In the genomic region with DNA sequence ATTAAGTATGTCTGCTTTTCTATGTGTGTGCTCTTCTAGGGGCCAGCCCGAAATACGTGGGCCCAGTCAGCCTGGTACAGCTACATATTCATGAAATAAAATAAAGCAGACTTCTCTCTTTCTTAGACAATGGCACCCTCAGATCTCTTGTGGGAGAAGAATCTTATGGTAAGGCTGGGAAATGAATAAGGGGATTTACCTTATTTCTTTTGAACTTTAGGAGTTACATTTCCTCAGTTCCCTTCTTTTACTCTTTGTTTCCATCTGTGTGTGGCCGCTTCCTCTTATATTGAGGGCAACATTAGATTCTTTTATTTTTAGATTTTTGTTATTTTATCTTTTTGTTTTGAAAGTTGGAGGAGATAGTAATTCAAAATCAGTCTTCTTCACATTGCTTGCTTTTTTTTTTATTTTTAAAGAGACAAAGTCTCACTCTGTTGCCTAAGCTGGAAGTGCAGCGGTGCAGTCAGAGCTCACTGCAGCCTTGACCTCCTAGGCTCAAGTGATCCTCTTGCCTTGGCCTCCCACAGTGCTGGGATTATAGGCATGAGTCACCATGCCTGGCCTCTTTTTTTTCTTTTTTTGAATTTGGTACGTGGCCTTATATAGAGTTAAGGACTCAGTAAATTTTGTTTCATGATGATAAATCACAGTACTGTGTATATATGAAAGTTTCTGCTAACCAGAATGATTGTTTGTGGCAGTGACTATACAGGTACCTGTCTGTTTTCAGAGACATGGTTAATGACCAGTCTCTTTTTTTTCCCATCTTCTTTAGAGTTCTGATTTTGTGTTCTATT, we compare ENCODE assay signal across 14 cellular contexts. TPM values are rescaled to one million over a fixed set of nuclear protein-coding genes. Genes with fewer than 3 reads are reported as not detected.
DNase-seq lines count a peak whose midpoint lies in the region; ATAC-seq, FAIRE-seq and TF ChIP-seq lines count a peak whose summit lies in the region.
"Had no signal": no experiment of that assay in that cellular context is flagged by ENCODE, and none has a peak within 500 bp of the region (broad histone marks: within the 10 kb centered on the region; RNA-seq: fewer than 3 reads in every experiment).

No MANE protein-coding gene starts in this region.

- no peak for TF ChIP-seq CTCF in GM12865 (IDR thresholded peaks at IDR 0.05; ENCODE audit: insufficient read depth, low read depth, low read length, missing control alignments)
- TF ChIP-seq CTCF in GM12878 (IDR thresholded peaks at IDR 0.05 in 2 of 3, conservative IDR thresholded peaks at IDR 0.05 in 1 of 3; ENCODE audit: control insufficient read depth in 2 of 3, extremely low read depth in 1 of 3, insufficient read depth in 1 of 3, low read depth in 3 of 3, low read length in 3 of 3): no peak

- H3K9me3 ChIP-seq in GM12878 (replicated peaks; ENCODE audit: control insufficient read depth, insufficient read depth, low read length): no peaks in the 10 kb centered on the region
- H3K9me3 ChIP-seq: breast epithelium, upper lobe of right lung had no signal

- ATAC-seq in GM12878 (peak; percentile 64), HG02885 (IDR thresholded peaks at IDR 0.05; ENCODE audit: poor library complexity, unreplicated experiment) (no peak)
- ATAC-seq: upper lobe of right lung had no signal

- in situ Hi-C loops in GM12878 (cut with MboI): no loop called here

- POLR2A ChIA-PET in GM12878 (lab: Charles Lee): interaction anchor here (0.6 to 1.7 kb wide), 6 partner anchors 13 to 256 kb away, joined by 3 to 4 read pairs (median 3); no protein-coding TSS in a partner anchor

- H3K27me3 ChIP-seq in GM12878 (replicated peaks in 1 of 2; ENCODE audit: control insufficient read depth in 2 of 2, insufficient read depth in 2 of 2, low read length in 1 of 2): no peaks in the 10 kb centered on the region
- H3K27me3 ChIP-seq: breast epithelium, upper lobe of right lung had no signal

- BruUV-seq in GM12878 (replicated peaks; lab: Mats Ljungman, UMichigan): no TSS peak

- no peak for TF ChIP-seq RAD21 in GM12878 (IDR thresholded peaks at IDR 0.05; ENCODE audit: insufficient read depth, low read depth, low read length)

- peaks cover 26% of the 10 kb centered on the region for H3K79me2 ChIP-seq in GM12878 (ENCODE audit: control insufficient read depth, insufficient read depth, low read length)

- no peak overlapping the region for H3K9ac ChIP-seq in GM12878 (ENCODE audit: control insufficient read depth, insufficient read depth, low read length)

- TF ChIP-seq POLR2A in GM12878 (IDR thresholded peaks at IDR 0.05; ENCODE audit: low read depth, low read length): no peak

- 45% methylated on average over 5 of the region's 5 CpGs for WGBS in GM12878 (ENCODE audit: insufficient coverage, insufficient replicate concordance, low lambda C conversion rate, missing lambda C conversion rate)

- H3K27ac ChIP-seq in GM12878 (ENCODE audit: control insufficient read depth, insufficient read depth): no peak overlapping the region
- H3K27ac ChIP-seq: breast epithelium, upper lobe of right lung had no signal

- H3K4me2 ChIP-seq in GM12878 (ENCODE audit: control insufficient read depth, insufficient read depth): no peak overlapping the region

- intact Hi-C loops in GM12878 (cut with micrococcal nuclease; ENCODE audit: unreplicated experiment): loop anchor here (2.0 kb wide), 1 partner anchor 72 kb away; no protein-coding TSS in a partner anchor

- RAD21 ChIA-PET in GM12878 (lab: Charles Lee; ENCODE audit: unreplicated experiment): interaction anchor here (1.4 to 4.5 kb wide), 6 partner anchors 10 to 69 kb away, joined by 3 to 30 read pairs (median 5); no protein-coding TSS in a partner anchor

- no peak overlapping the region for H2AFZ ChIP-seq in GM12878 (ENCODE audit: control insufficient read depth, low read depth, low read length)

- no peak for FAIRE-seq in GM12878 (lab: Jason Lieb, UNC)

- TF ChIP-seq EP300 in GM12878 (IDR thresholded peaks at IDR 0.05; ENCODE audit: borderline replicate concordance in 1 of 2, control insufficient read depth in 1 of 2, low read depth in 2 of 2, low read length in 2 of 2): no peak

- DNase-seq in GM12865 (ENCODE audit: low read depth): peak; percentile 11
- peak; percentile 58 for DNase-seq in LHCN-M2 (ENCODE audit: low read depth)
- DNase-seq in GM12878 (ENCODE audit: low read depth, low spot score): no peak
- peak; percentile 53 for DNase-seq in renal cortical epithelial cell (ENCODE audit: low read depth)
- no peak for DNase-seq in T-helper 1 cell
- DNase-seq in NCI-H1092 treated with DMSO at 0.1 percent for 48 hours (lab: John Stamatoyannopoulos, UW): no peak
- DNase-seq in NCI-H1105 treated with DMSO at 0.1 percent for 48 hours (lab: John Stamatoyannopoulos, UW): no peak
- DNase-seq: activated CD8-positive, alpha-beta memory T cell treated with anti-CD3 and anti-CD28 coated beads, Interleukin-2, amount 50 U/mL, for 4 hours; left cardiac atrium; NCI-H524 treated with DMSO at 0.1 percent for 48 hours; T-helper 17 cell; upper lobe of right lung had no signal

- CTCF ChIA-PET in GM12878 (lab: Yijun Ruan, JAX): interaction anchor here (1.4 to 3.1 kb wide), 9 partner anchors 7 to 70 kb away, joined by 4 to 14 read pairs (median 8); no protein-coding TSS in a partner anchor

- no peaks in the 10 kb centered on the region for H3K36me3 ChIP-seq in GM12878 (ENCODE audit: control insufficient read depth in 2 of 2, insufficient read depth in 2 of 2, low read length in 1 of 2)
- H3K36me3 ChIP-seq: breast epithelium, upper lobe of right lung had no signal

- H3K4me1 ChIP-seq in GM12878 (ENCODE audit: control insufficient read depth, insufficient read depth, low read length): peaks cover 31% of the 10 kb centered on the region

- H3K4me3 ChIP-seq in GM12865 (ENCODE audit: low read depth, low read length) (no peak overlapping the region), GM12878 (no peak overlapping the region)
- H3K4me3 ChIP-seq: breast epithelium, upper lobe of right lung had no signal

- H4K20me1 ChIP-seq in GM12878 (ENCODE audit: control insufficient read depth, insufficient read depth): no peaks in the 10 kb centered on the region

- SMC1A ChIA-PET in GM12878 (lab: Charles Lee; ENCODE audit: uncharacterized antibody, unreplicated experiment): interaction anchor here (0.6 to 4.9 kb wide), 10 partner anchors 8 to 437 kb away, joined by 3 to 67 read pairs (median 4); no protein-coding TSS in a partner anchor

TF ChIP-seq in GM12878, 131 proteins besides CTCF, POLR2A, EP300 and RAD21:
- TF ChIP-seq, protein P1, sequence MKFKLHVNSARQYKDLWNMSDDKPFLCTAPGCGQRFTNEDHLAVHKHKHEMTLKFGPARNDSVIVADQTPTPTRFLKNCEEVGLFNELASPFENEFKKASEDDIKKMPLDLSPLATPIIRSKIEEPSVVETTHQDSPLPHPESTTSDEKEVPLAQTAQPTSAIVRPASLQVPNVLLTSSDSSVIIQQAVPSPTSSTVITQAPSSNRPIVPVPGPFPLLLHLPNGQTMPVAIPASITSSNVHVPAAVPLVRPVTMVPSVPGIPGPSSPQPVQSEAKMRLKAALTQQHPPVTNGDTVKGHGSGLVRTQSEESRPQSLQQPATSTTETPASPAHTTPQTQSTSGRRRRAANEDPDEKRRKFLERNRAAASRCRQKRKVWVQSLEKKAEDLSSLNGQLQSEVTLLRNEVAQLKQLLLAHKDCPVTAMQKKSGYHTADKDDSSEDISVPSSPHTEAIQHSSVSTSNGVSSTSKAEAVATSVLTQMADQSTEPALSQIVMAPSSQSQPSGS (IDR thresholded peaks at IDR 0.05; ENCODE audit: low read length): 0 out of 2 replicates have a peak, but pooled peaks have one; percentile 27
- TF ChIP-seq JUNB (IDR thresholded peaks at IDR 0.05): peak; percentile 30; the same call in 1 of the 2 replicates
- TF ChIP-seq CHD1 (IDR thresholded peaks at IDR 0.05; ENCODE audit: low read depth, low read length): no peak
- no peak for TF ChIP-seq TARDBP (IDR thresholded peaks at IDR 0.05; ENCODE audit: borderline replicate concordance)
- TF ChIP-seq TBL1XR1 (IDR thresholded peaks at IDR 0.05; ENCODE audit: low read depth, low read length): no peak
- TF ChIP-seq ZNF384 (IDR thresholded peaks at IDR 0.05; ENCODE audit: borderline replicate concordance, low read depth, low read length): peak; percentile 66
- TF ChIP-seq CBFB (IDR thresholded peaks at IDR 0.05; ENCODE audit: low read depth): no peak

RNA-seq across cellular contexts. Expression of a gene that starts 9.1 kb away (rescaled TPM):
- total RNA-seq in LHCN-M2 (2014; rRNA removed) (316 and 383 TPM in 2 replicates), GM12878 (2014; rRNA removed) (32.5 and 36.4 TPM in 2 replicates), GM12878 (2014; rRNA removed; fragmentation: Illumina TruSeq; extraction: Trizol) (33.5 and 35.1 TPM in 2 replicates), GM12878 (2021) (45.2 and 51.4 TPM in 2 replicates), renal cortical epithelial cell (241 and 266 TPM in 2 replicates)
- 102 TPM for polyA plus RNA-seq in LHCN-M2 (2012)
- total RNA-seq in GM12878 (2013; cell fraction: nucleolus; rRNA removed): 162 and 168 TPM in 2 replicates
- 13.5 TPM for polyA plus RNA-seq in GM12878 (2011; ENCODE audit: low read depth)
- polyA plus RNA-seq in GM12878 (2011; rRNA removed) (23.1 and 27.6 TPM in 2 replicates), GM12878 (2014; fragmentation: Illumina TruSeq; extraction: Trizol) (33.5 and 37.1 TPM in 2 replicates), GM12878 (2014; fragmentation: Nextera tagmentation; extraction: Ambion mirVana) (1 to 10 TPM; 4.6 to 5.2 TPM), GM12878 (2014; rRNA removed) (23.6 and 24.6 TPM in 2 replicates), GM12878 (2016; fragmentation: Nextera tagmentation; extraction: Ambion mirVana) (10 to 100 TPM in 1 of 2 experiments, 1 to 10 TPM in 1; 6.1 to 13.0 TPM)
- 11.8 and 17.4 TPM in 2 replicates for polyA plus RNA-seq in GM12878 (2011; cell fraction: cytosol; rRNA removed)
- polyA plus RNA-seq in GM12878 (2011; cell fraction: nucleus; rRNA removed): 38.7 and 39.2 TPM in 2 replicates
- 13.5 and 19.7 TPM in 2 replicates for polyA plus RNA-seq in GM12878 (2012)
- 30.2 and 64.6 TPM in 2 replicates for polyA minus RNA-seq in GM12878 (2011; rRNA and poly(A)+ RNA removed)
- polyA minus RNA-seq in GM12878 (2011; cell fraction: cytosol; rRNA and poly(A)+ RNA removed): 12.8 and 14.0 TPM in 2 replicates
- 31.3 and 44.6 TPM in 2 replicates for polyA minus RNA-seq in GM12878 (2011; cell fraction: nucleus; rRNA and poly(A)+ RNA removed)

Comparison
In these comparisons a context has a peak if more than half of its experiments do, and no peak if none do; other contexts are left out.
1. DNase-seq: peak in GM12865 (single experiment), LHCN-M2 (single experiment) and renal cortical epithelial cell (single experiment); none in GM12878 (single experiment), T-helper 1 cell (0 of 5), NCI-H1092 treated with DMSO at 0.1 percent for 48 hours (single experiment) and NCI-H1105 treated with DMSO at 0.1 percent for 48 hours (single experiment).